In genomic region chr20:36745234-36745926, GRCh38 we compare ENCODE assay signal across 8 cellular contexts. TPM values are rescaled to one million over a fixed set of nuclear protein-coding genes. Genes with fewer than 3 reads are reported as not detected.
A peak's percentile ranks its signal among the peaks of the same experiment; 100 is the strongest.
DNase-seq lines count a peak whose midpoint lies in the region; ATAC-seq and TF ChIP-seq lines count a peak whose summit lies in the region.

No MANE protein-coding gene starts in this region.

- DNase-seq in NCI-H2227 (lab: John Stamatoyannopoulos, UW; ENCODE audit: unreplicated experiment) (peak; percentile 54), NCI-H2227 treated with DMSO at 0.1 percent for 48 hours (lab: John Stamatoyannopoulos, UW) (no peak), H7 (no peak), NCI-H2171 (lab: John Stamatoyannopoulos, UW) (peak; percentile 49), cardiac fibroblast (ENCODE audit: low read depth in 2 of 2) (no peak), lung (ENCODE audit: low spot score) (peak; percentile 33), HT-29 (ENCODE audit: low spot score) (no peak)

- no peaks in the 10 kb centered on the region for H3K9me3 ChIP-seq in lung (ENCODE audit: control insufficient read depth in 2 of 2, insufficient read depth in 1 of 2, low read length in 1 of 2)

- 6 to 8% methylated on average over 38 to 44 of the region's 44 CpGs for WGBS in lung, 2 donors

- H3K4me3 ChIP-seq in H7 (ENCODE audit: insufficient read depth, low read depth, low read length), result peak overlapping the region; percentile 82
- H3K4me3 ChIP-seq in cardiac fibroblast (replicated peaks in 1 of 2; ENCODE audit: low read depth in 2 of 2, low read length in 2 of 2), result peak overlapping the region; percentile 80 to 90
- H3K4me3 ChIP-seq in lung, result peak overlapping the region; percentile 80

- no peaks in the 10 kb centered on the region; the same call in 1 of the 2 replicates for H3K36me3 ChIP-seq in H7 (replicated peaks; ENCODE audit: control insufficient read depth, insufficient read depth, low read length)
- H3K36me3 ChIP-seq in lung (ENCODE audit: control insufficient read depth in 2 of 2, insufficient read depth in 2 of 2, low read length in 2 of 2), result no peaks in the 10 kb centered on the region

- ATAC-seq in lung (ENCODE audit: insufficient read depth, low FRiP score), result no peak

- peaks cover 0 to 3% of the 10 kb centered on the region in 2 donors for H3K4me1 ChIP-seq in lung (ENCODE audit: control insufficient read depth in 2 of 2, insufficient read depth in 2 of 2, low read length in 2 of 2)

- H3K27me3 ChIP-seq in H7 (ENCODE audit: control insufficient read depth, insufficient read depth, low read length), result no peaks in the 10 kb centered on the region
- H3K27me3 ChIP-seq in lung (ENCODE audit: control insufficient read depth, insufficient read depth), result no peaks in the 10 kb centered on the region

- peak overlapping the region; percentile 49 to 70 for H3K27ac ChIP-seq in lung (ENCODE audit: low read depth in 1 of 2, low read length in 1 of 2)
- H3K27ac ChIP-seq in temporal lobe (ENCODE audit: low read depth, low read length), result peak overlapping the region; percentile 36

- TF ChIP-seq CTCF in cardiac fibroblast (IDR thresholded peaks at IDR 0.05; ENCODE audit: low read depth, low read length) (no peak), lung (IDR thresholded peaks at IDR 0.05; ENCODE audit: control extremely low read depth, extremely low read depth) (no peak)

RNA-seq across cellular contexts. Expression of gene NDRG3, which starts 0.5 kb away (rescaled TPM):
- 23.2 and 24.1 TPM in 2 replicates for total RNA-seq in H7 (2014; rRNA removed; shearing (Covaris generic))
- total RNA-seq in lung (10 to 100 TPM; 20.4 to 20.8 TPM), temporal lobe (40.3 TPM)
- 10 to 100 TPM; 12.2 to 15.0 TPM for polyA plus RNA-seq in lung
- total RNA-seq in HT-29 (2014; rRNA removed; shearing (Covaris generic)), result 22.8 and 22.9 TPM in 2 replicates

RNA-seq across cellular contexts. Expression of gene DSN1, which starts 28.2 kb away (rescaled TPM):
- total RNA-seq in H7 (2014; rRNA removed; shearing (Covaris generic)), result 36.7 and 44.3 TPM in 2 replicates
- 10 to 100 TPM; 10.5 to 11.0 TPM for total RNA-seq in lung
- polyA plus RNA-seq in lung, result 1 to 10 TPM; 5.8 to 8.9 TPM
- 4.2 TPM for total RNA-seq in temporal lobe
- total RNA-seq in HT-29 (2014; rRNA removed; shearing (Covaris generic)), result 23.6 and 28.3 TPM in 2 replicates

Comparison
In these comparisons a context has a peak if more than half of its experiments do, and no peak if none do; other contexts are left out.
1. DNase-seq: peak in NCI-H2227 (single experiment), NCI-H2171 (single experiment) and lung (single experiment); none in NCI-H2227 treated with DMSO at 0.1 percent for 48 hours (single experiment), H7 (single experiment), cardiac fibroblast (0 of 2) and HT-29 (single experiment).
2. Peak in every context shown above with its lines, with median percentiles within 50 percentile points of each other: H3K4me3 ChIP-seq.